In the genomic region with DNA sequence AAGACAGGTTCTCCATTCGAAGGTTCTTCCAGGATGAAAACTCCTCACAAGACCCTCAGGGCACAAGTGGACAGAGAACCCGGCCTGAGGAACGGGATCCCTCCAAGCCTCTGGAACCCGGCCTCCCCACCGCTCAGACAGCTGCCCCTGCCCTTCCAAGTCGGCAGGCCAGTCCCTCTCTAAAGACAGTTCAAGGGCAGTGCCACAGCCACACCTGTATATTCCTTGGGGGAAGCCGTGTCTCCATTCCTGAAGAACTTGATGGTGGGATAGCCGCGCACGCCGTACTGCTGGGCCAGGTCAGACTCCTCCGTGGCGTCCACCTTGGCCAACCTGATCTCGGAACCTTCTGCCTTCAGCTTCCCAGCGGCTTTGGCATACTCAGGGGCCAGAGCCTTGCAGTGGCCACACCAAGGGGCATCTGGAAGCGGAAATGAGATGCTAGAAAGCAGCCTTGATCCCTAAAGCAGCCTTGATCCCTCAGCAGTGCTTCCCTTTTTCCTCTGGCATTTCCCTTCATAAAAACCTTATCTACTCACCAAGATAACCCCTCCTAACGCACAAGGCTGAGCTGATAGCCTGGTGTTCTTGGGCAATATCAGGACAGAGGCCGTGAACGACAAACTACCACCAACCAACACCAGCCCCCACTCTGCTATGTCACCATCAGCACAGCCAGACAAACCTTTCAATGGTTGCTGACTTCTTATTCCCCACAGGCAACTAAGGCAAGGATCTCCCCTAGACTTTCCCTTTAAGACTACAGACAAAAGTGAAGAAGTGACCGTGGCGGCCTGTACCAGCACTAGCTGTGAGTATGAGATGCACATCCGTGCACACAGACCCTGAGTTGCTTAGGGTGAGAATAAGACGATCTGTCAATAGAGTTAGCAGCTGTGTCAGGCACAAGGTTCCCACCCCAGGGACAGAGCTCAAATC, we compare ENCODE assay signal across 8 cellular contexts. TPM values are rescaled to one million over a fixed set of nuclear protein-coding genes. Genes with fewer than 3 reads are reported as not detected.
DNase-seq lines count a peak whose midpoint lies in the region; ATAC-seq and TF ChIP-seq lines count a peak whose summit lies in the region.

No MANE protein-coding gene starts in this region.

- peaks cover 12% of the 10 kb centered on the region for H3K36me3 Mint-ChIP-seq in activated naive CD4-positive, alpha-beta T cell treated with anti-CD3 and anti-CD28 coated beads, Interleukin-2, amount 50 U/mL, for 24 hours

- H3K4me3 Mint-ChIP-seq in activated naive CD4-positive, alpha-beta T cell treated with anti-CD3 and anti-CD28 coated beads, Interleukin-2, amount 50 U/mL, for 24 hours, result peak overlapping the region; percentile 92

- no peaks in the 10 kb centered on the region for H3K9me3 ChIP-seq in adrenal gland (replicated peaks in 1 of 3)

- no peaks in the 10 kb centered on the region for H3K27me3 Mint-ChIP-seq in activated naive CD4-positive, alpha-beta T cell treated with anti-CD3 and anti-CD28 coated beads, Interleukin-2, amount 50 U/mL, for 24 hours

- ATAC-seq in HG03442 (IDR thresholded peaks at IDR 0.05; ENCODE audit: unreplicated experiment), result no peak

- H3K4me3 ChIP-seq in adrenal gland (peak overlapping the region; percentile 53 to 98 (median 78)), lower leg skin (ENCODE audit: low read depth, poor library complexity, severe bottlenecking) (peak overlapping the region; percentile 87)

- H3K9me3 Mint-ChIP-seq in activated naive CD4-positive, alpha-beta T cell treated with anti-CD3 and anti-CD28 coated beads, Interleukin-2, amount 50 U/mL, for 24 hours, result no peaks in the 10 kb centered on the region

- H3K27ac Mint-ChIP-seq in activated naive CD4-positive, alpha-beta T cell treated with anti-CD3 and anti-CD28 coated beads, Interleukin-2, amount 50 U/mL, for 24 hours, result peak overlapping the region; percentile 38

- H3K4me1 ChIP-seq in adrenal gland (replicated peaks in 1 of 2), result peaks cover 24 to 62% of the 10 kb centered on the region in 2 donors

- peaks cover 40% of the 10 kb centered on the region for H3K4me1 Mint-ChIP-seq in activated naive CD4-positive, alpha-beta T cell treated with anti-CD3 and anti-CD28 coated beads, Interleukin-2, amount 50 U/mL, for 24 hours

- H3K27ac ChIP-seq in adrenal gland, result peak overlapping the region; percentile 75 to 98 (median 93)

- peaks cover 0 to 46% of the 10 kb centered on the region in 2 donors for H3K36me3 ChIP-seq in adrenal gland (replicated peaks in 1 of 2)

- 27 to 43% (median 40%) methylated on average over 13 to 23 of the region's 23 CpGs for WGBS in adrenal gland, 4 donors
- WGBS in lower leg skin, 2 donors, result 51 to 54% methylated on average over 23 of the region's 23 CpGs

- intact Hi-C loops in adrenal gland (cut with DNase I) (loop anchor here in 1 of 2 donors (5.0 kb wide), 1 partner anchor 37 kb away; no protein-coding TSS in a partner anchor), lower leg skin (cut with DNase I; ENCODE audit: low total_unique reads) (no loop called here)

- TF ChIP-seq CTCF in adrenal gland (IDR thresholded peaks at IDR 0.05) (no peak), lower leg skin (IDR thresholded peaks at IDR 0.05) (no peak)

- no peak for DNase-seq in activated naive CD4-positive, alpha-beta T cell treated with anti-CD3 and anti-CD28 coated beads, Interleukin-2, amount 50 U/mL, for 16 hours
- DNase-seq in adrenal gland (peak in 5 of 7 donors; percentile 42 to 82 (median 65)), lower leg skin (ENCODE audit: low spot score in 2 of 2) (no peak), ureter (ENCODE audit: low spot score) (peak; percentile 49), hepatic stellate cell (ENCODE audit: low spot score) (no peak), mucosa of gallbladder (ENCODE audit: low spot score) (no peak)

- no peaks in the 10 kb centered on the region for H3K27me3 ChIP-seq in adrenal gland

- TF ChIP-seq POLR2A in adrenal gland (IDR thresholded peaks at IDR 0.05), result peak in 1 of 2 donors; percentile 63
- TF ChIP-seq POLR2A in lower leg skin (IDR thresholded peaks at IDR 0.05), result no peak

RNA-seq across cellular contexts. Expression of gene P4HB, which starts 1.1 kb away (rescaled TPM):
- 1,000 to 10,000 TPM in 5 of 8 donors, 100 to 1,000 TPM in 3; 583 to 2,018 (median 1,149) TPM for total RNA-seq in adrenal gland
- 1,000 to 10,000 TPM in 1 of 3 donors, 100 to 1,000 TPM in 2; 546 to 2,717 (median 747) TPM for polyA plus RNA-seq in adrenal gland
- 100 to 1,000 TPM; 685 to 999 (median 839) TPM for total RNA-seq in lower leg skin
- 665 TPM for total RNA-seq in ureter
- 611 TPM for total RNA-seq in mucosa of gallbladder

RNA-seq across cellular contexts. Expression of gene ARHGDIA, which starts 11.9 kb away (rescaled TPM):
- 100 to 1,000 TPM; 134 to 491 (median 236) TPM for total RNA-seq in adrenal gland
- polyA plus RNA-seq in adrenal gland, result 100 to 1,000 TPM; 180 to 324 (median 250) TPM
- total RNA-seq in lower leg skin, result 100 to 1,000 TPM; 144 to 280 (median 201) TPM
- 498 TPM for total RNA-seq in ureter
- total RNA-seq in mucosa of gallbladder, result 340 TPM

RNA-seq across cellular contexts. Expression of gene PPP1R27, which starts 24.4 kb away (rescaled TPM):
- under 1 TPM in 2 of 8 donors, not detected in 6; 0.46 to 0.92 TPM for total RNA-seq in adrenal gland
- 1 to 10 TPM in 2 of 3 donors, under 1 TPM in 1; 0.22 to 3.1 (median 2.6) TPM for polyA plus RNA-seq in adrenal gland
- under 1 TPM in 1 of 4 donors, not detected in 3; 0.36 TPM for total RNA-seq in lower leg skin
- total RNA-seq in ureter, result not detected
- total RNA-seq in mucosa of gallbladder, result not detected

RNA-seq across cellular contexts. Expression of gene MCRIP1, which starts 26.1 kb away (rescaled TPM):
- total RNA-seq in adrenal gland (100 to 1,000 TPM in 1 of 8 donors, 10 to 100 TPM in 7; 63.5 to 115 (median 77.4) TPM), lower leg skin (10 to 100 TPM; 21.6 to 41.0 (median 28.8) TPM), ureter (73.6 TPM), mucosa of gallbladder (85.3 TPM)
- 100 to 1,000 TPM in 2 of 3 donors, 1 to 10 TPM in 1; 5.0 to 248 (median 144) TPM for polyA plus RNA-seq in adrenal gland

RNA-seq across cellular contexts. Expression of gene ALYREF, which starts 32.1 kb away (rescaled TPM):
- total RNA-seq in adrenal gland, result 10 to 100 TPM; 15.2 to 69.3 (median 45.0) TPM
- polyA plus RNA-seq in adrenal gland, result 10 to 100 TPM; 13.0 to 28.2 (median 15.2) TPM
- total RNA-seq in lower leg skin, result 100 to 1,000 TPM in 1 of 4 donors, 10 to 100 TPM in 3; 69.4 to 116 (median 79.7) TPM
- 64.2 TPM for total RNA-seq in ureter
- 48.1 TPM for total RNA-seq in mucosa of gallbladder

Comparison
In these comparisons a context has a peak if more than half of its experiments do, and no peak if none do; other contexts are left out.
1. DNase-seq: peak in adrenal gland (5 of 7) and ureter (single experiment); none in activated naive CD4-positive, alpha-beta T cell treated with anti-CD3 and anti-CD28 coated beads, Interleukin-2, amount 50 U/mL, for 16 hours (single experiment), lower leg skin (0 of 2), hepatic stellate cell (single experiment) and mucosa of gallbladder (single experiment).